8 cellular contexts compared by ENCODE assay signal in genomic region chr17:49497147-49498036, GRCh38. TPM values are rescaled to one million over a fixed set of nuclear protein-coding genes. Genes with fewer than 3 reads are reported as not detected.
DNase-seq lines count a peak whose midpoint lies in the region; ATAC-seq and TF ChIP-seq lines count a peak whose summit lies in the region.

No MANE protein-coding gene starts in this region.

- POLR2A ChIA-PET in activated CD8-positive, alpha-beta T cell treated with anti-CD3 and anti-CD28 coated beads, Interleukin-2, amount 10 ng/mL, durations not matched to agents 7 days and 5 days (lab: Charles Lee) = no interaction called here

- no peaks in the 10 kb centered on the region for H3K36me3 Mint-ChIP-seq in activated CD8-positive, alpha-beta T cell treated with anti-CD3 and anti-CD28 coated beads, Interleukin-2, amount 10 ng/mL, durations not matched to agents 7 days and 5 days (ENCODE audit: low read depth)

- TF ChIP-seq CTCF in foreskin fibroblast (IDR thresholded peaks at IDR 0.05; ENCODE audit: low read depth, low read length) (no peak), osteoblast (IDR thresholded peaks at IDR 0.05; ENCODE audit: extremely low read depth, low read depth, low read length) (no peak)

- H3K4me3 Mint-ChIP-seq in activated CD8-positive, alpha-beta T cell treated with anti-CD3 and anti-CD28 coated beads, Interleukin-2, amount 10 ng/mL, durations not matched to agents 7 days and 5 days = peak overlapping the region; percentile 12

- no peak overlapping the region for H3K27ac ChIP-seq in osteoblast (ENCODE audit: low read depth, low read length)

- no peaks in the 10 kb centered on the region for H3K9me3 ChIP-seq in osteoblast (ENCODE audit: low read depth, low read length)

- no peaks in the 10 kb centered on the region for H3K79me2 ChIP-seq in osteoblast (ENCODE audit: insufficient read depth, low read length)

- H3K4me1 Mint-ChIP-seq in activated CD8-positive, alpha-beta T cell treated with anti-CD3 and anti-CD28 coated beads, Interleukin-2, amount 10 ng/mL, durations not matched to agents 7 days and 5 days (ENCODE audit: low read depth) = peaks cover 28% of the 10 kb centered on the region

- no peak overlapping the region for H2AFZ ChIP-seq in osteoblast (ENCODE audit: low read length)

- peaks cover 74% of the 10 kb centered on the region for H3K27me3 ChIP-seq in osteoblast (ENCODE audit: insufficient read depth, low read length)

- peak; percentile 66 for DNase-seq in activated effector memory CD4-positive, alpha-beta T cell treated with anti-CD3 and anti-CD28 coated beads, Interleukin-2, amount 50 U/mL, for 16 hours
- DNase-seq in activated effector memory CD4-positive, alpha-beta T cell treated with Interleukin-2 at 50 U/mL for 16 hours = no peak
- DNase-seq in activated CD8-positive, alpha-beta T cell treated with anti-CD3 and anti-CD28 coated beads, Interleukin-2, amount 10 ng/mL, durations not matched to agents 7 days and 5 days = no peak
- DNase-seq in foreskin fibroblast (peak; percentile 15 to 54), osteoblast (ENCODE audit: insufficient read length, low spot score, missing footprints) (no peak), occipital lobe (lab: John Stamatoyannopoulos, UW) (no peak)

- H3K4me3 ChIP-seq in foreskin fibroblast (ENCODE audit: low read depth in 1 of 2, low read length in 2 of 2) (no peak overlapping the region), osteoblast (ENCODE audit: insufficient read depth, low read length) (peak overlapping the region; percentile 46)

- H3K4me1 ChIP-seq in osteoblast (ENCODE audit: insufficient read depth, low read length) = peaks cover 5% of the 10 kb centered on the region

- CTCF ChIA-PET in activated CD8-positive, alpha-beta T cell treated with anti-CD3 and anti-CD28 coated beads, Interleukin-2, amount 10 ng/mL, durations not matched to agents 7 days and 5 days (lab: Charles Lee) = interaction anchor here (1.1 to 4.1 kb wide), 7 partner anchors 10 to 89 kb away, joined by 3 to 36 read pairs (median 4); no protein-coding TSS in a partner anchor

- no peak for ATAC-seq in activated CD8-positive, alpha-beta T cell treated with anti-CD3 and anti-CD28 coated beads, Interleukin-2, amount 10 ng/mL, durations not matched to agents 7 days and 5 days
- ATAC-seq in HG02678 (IDR thresholded peaks at IDR 0.05; ENCODE audit: unreplicated experiment) (no peak), GM21737 (IDR thresholded peaks at IDR 0.05; ENCODE audit: unreplicated experiment) (no peak)

- H3K4me2 ChIP-seq in osteoblast (ENCODE audit: insufficient read depth, low read length) = peak overlapping the region; percentile 52

- H4K20me1 ChIP-seq in osteoblast (ENCODE audit: insufficient read depth, low read length) = no peaks in the 10 kb centered on the region

- H3K36me3 ChIP-seq in osteoblast (ENCODE audit: insufficient read depth, low read length) = no peaks in the 10 kb centered on the region

- H3K27me3 Mint-ChIP-seq in activated CD8-positive, alpha-beta T cell treated with anti-CD3 and anti-CD28 coated beads, Interleukin-2, amount 10 ng/mL, durations not matched to agents 7 days and 5 days (ENCODE audit: low read depth) = peaks cover 72% of the 10 kb centered on the region

- H3K9me3 Mint-ChIP-seq in activated CD8-positive, alpha-beta T cell treated with anti-CD3 and anti-CD28 coated beads, Interleukin-2, amount 10 ng/mL, durations not matched to agents 7 days and 5 days (ENCODE audit: insufficient read depth) = no peaks in the 10 kb centered on the region

- no peak overlapping the region for H3K27ac Mint-ChIP-seq in activated CD8-positive, alpha-beta T cell treated with anti-CD3 and anti-CD28 coated beads, Interleukin-2, amount 10 ng/mL, durations not matched to agents 7 days and 5 days

RNA-seq across cellular contexts. Expression of gene NGFR, which starts 2.3 kb away (rescaled TPM):
- total RNA-seq in activated CD8-positive, alpha-beta T cell treated with anti-CD3 and anti-CD28 coated beads, Interleukin-2, amount 10 ng/mL, durations not matched to agents 7 days and 5 days = under 1 TPM in 1 of 2 experiments, not detected in 1; 0.11 TPM
- total RNA-seq in osteoblast = under 0.01 and 0.29 TPM in 2 replicates
- 3.3 TPM for total RNA-seq in occipital lobe

Comparison
In these comparisons a context has a peak if more than half of its experiments do, and no peak if none do; other contexts are left out.
1. DNase-seq: peak in activated effector memory CD4-positive, alpha-beta T cell treated with anti-CD3 and anti-CD28 coated beads, Interleukin-2, amount 50 U/mL, for 16 hours (single experiment) and foreskin fibroblast (2 of 2); none in activated effector memory CD4-positive, alpha-beta T cell treated with Interleukin-2 at 50 U/mL for 16 hours (single experiment), activated CD8-positive, alpha-beta T cell treated with anti-CD3 and anti-CD28 coated beads, Interleukin-2, amount 10 ng/mL, durations not matched to agents 7 days and 5 days (single experiment), osteoblast (single experiment) and occipital lobe (single experiment).